Comparison of ENCODE assay signal across 1 cellular context in genomic region chr4:89213382-89213701, GRCh38.
TF ChIP-seq lines count a peak whose summit lies in the region.

No MANE protein-coding gene starts in this region.

TF ChIP-seq in GM23338, 12 proteins besides CTCF, POLR2A, EP300 and RAD21 (continued from another document):
- TF ChIP-seq ZNF462 (CRISPR knock-in tag; IDR thresholded peaks at IDR 0.05) (no peak), ZNF331 (CRISPR knock-in tag; IDR thresholded peaks at IDR 0.05; ENCODE audit: low read depth) (no peak), CREB1 (CRISPR knock-in tag; IDR thresholded peaks at IDR 0.05; ENCODE audit: low read depth) (no peak), NANOG (IDR thresholded peaks at IDR 0.05; ENCODE audit: borderline replicate concordance) (no peak)
